23 cellular contexts compared by ENCODE assay signal in genomic region chr6:144845181-144845580, GRCh38.
"Had no signal": no experiment of that assay in that cellular context is flagged by ENCODE, and none has a peak within 500 bp of the region (broad histone marks: within the 10 kb centered on the region; RNA-seq: fewer than 3 reads in every experiment).

No MANE protein-coding gene starts in this region.

- DNase-seq: activated CD4-positive, alpha-beta T cell treated with anti-CD3 and anti-CD28 coated beads for 1 hour; activated CD4-positive, alpha-beta T cell treated with anti-CD3 and anti-CD28 coated beads, Interleukin-2, amount 50 U/mL, for 48 hours; activated CD8-positive, alpha-beta memory T cell treated with anti-CD3 and anti-CD28 coated beads, Interleukin-2, amount 10 ng/mL, durations not matched to agents 7 days and 5 days; activated effector memory CD4-positive, alpha-beta T cell treated with anti-CD3 and anti-CD28 coated beads, Interleukin-2, amount 50 U/mL, for 16 hours; activated T-cell treated with anti-CD3 and anti-CD28 coated beads, Interleukin-2, amount 50 U/mL, for 4 hours; aorta; caudate nucleus; effector memory CD4-positive, alpha-beta T cell; foreskin keratinocyte; heart left ventricle; left lung; mucosa of descending colon; occipital lobe; psoas muscle; stimulated activated CD4-positive, alpha-beta T cell treated with anti-CD3 and anti-CD28 coated beads, Interleukin-12 subunit alpha, Interleukin-12 subunit beta, amount 100 ng/mL, for 4 hours; stimulated activated CD4-positive, alpha-beta T cell treated with anti-CD3 and anti-CD28 coated beads, Interleukin-2, amount 100 ng/mL, for 48 hours; stimulated activated naive CD4-positive, alpha-beta T cell treated with Interleukin-2 at 50 U/mL for 16 hours; T1000; upper lobe of right lung had no signal

- H3K27ac ChIP-seq: coronary artery, epithelial cell of prostate, foreskin keratinocyte, heart left ventricle, left lung, psoas muscle, upper lobe of right lung had no signal

- H3K4me3 ChIP-seq: coronary artery, heart left ventricle, left lung, mucosa of descending colon, psoas muscle, upper lobe of right lung had no signal

- H3K27me3 ChIP-seq: foreskin keratinocyte, heart left ventricle, left lung, upper lobe of right lung had no signal

- FAIRE-seq: keratinocyte had no signal

- ATAC-seq: activated CD8-positive, alpha-beta memory T cell treated with anti-CD3 and anti-CD28 coated beads, Interleukin-2, amount 10 ng/mL, durations not matched to agents 7 days and 5 days; activated T-cell treated with anti-CD3 and anti-CD28 coated beads, Interleukin-2, amount 50 U/mL, for 4 hours; foreskin keratinocyte; heart left ventricle; left lung; mucosa of descending colon; psoas muscle; sciatic nerve; upper lobe of right lung had no signal

- H3K4me1 ChIP-seq: foreskin keratinocyte, heart left ventricle, left lung, psoas muscle, upper lobe of right lung had no signal

- H3K9me3 ChIP-seq: heart left ventricle, left lung, mucosa of descending colon, psoas muscle, upper lobe of right lung had no signal
